ENCODE assay signal across 9 cellular contexts in genomic region chr16:69632836-69633235, GRCh38.
"Had no signal": no experiment of that assay in that cellular context is flagged by ENCODE, and none has a peak within 500 bp of the region (broad histone marks: within the 10 kb centered on the region; RNA-seq: fewer than 3 reads in every experiment).

No MANE protein-coding gene starts in this region.

- H3K27ac ChIP-seq: GM23248, KMS-11 had no signal

- ATAC-seq: HCT116 had no signal

- H3K4me3 ChIP-seq: GM23248, HAP-1 had no signal

- H2AFZ ChIP-seq: GM23248 had no signal

- DNase-seq: GM23248, GOT3, H7, HFFc6, KBM-7 had no signal

- H3K4me1 ChIP-seq: HAP-1 had no signal

- H3K4me3 Mint-ChIP-seq: HFFc6 had no signal

- H3K9ac ChIP-seq: GM23248, KMS-11 had no signal

- H3K4me2 ChIP-seq: KMS-11 had no signal

- H3K27ac Mint-ChIP-seq: HFFc6 had no signal

- FAIRE-seq: HTR-8/SVneo had no signal
